24 cellular contexts compared by ENCODE assay signal in genomic region chr7:157837047-157837446, GRCh38.
"Had no signal": no experiment of that assay in that cellular context is flagged by ENCODE, and none has a peak within 500 bp of the region (broad histone marks: within the 10 kb centered on the region; RNA-seq: fewer than 3 reads in every experiment).

No MANE protein-coding gene starts in this region.

- FAIRE-seq: pancreas, small intestine had no signal

- H3K27me3 ChIP-seq: colonic mucosa, foreskin keratinocyte, left lung, pancreas, right lobe of liver, transverse colon had no signal

- H3K9me3 ChIP-seq: colonic mucosa, gastroesophageal sphincter, heart left ventricle, left lung, neutrophil, pancreas, right lobe of liver, thoracic aorta, transverse colon had no signal

- H3K36me3 ChIP-seq: colonic mucosa, gastroesophageal sphincter, heart left ventricle, left lung, neutrophil, pancreas, right lobe of liver, thoracic aorta, transverse colon had no signal

- H3K4me1 ChIP-seq: colonic mucosa, foreskin keratinocyte, gastroesophageal sphincter, heart left ventricle, left lung, pancreas, right lobe of liver, transverse colon had no signal

- H3K4me3 ChIP-seq: colonic mucosa, gastroesophageal sphincter, heart left ventricle, hepatocyte, left lung, pancreas, right lobe of liver, thoracic aorta, transverse colon had no signal

- H3K4me2 ChIP-seq: hepatocyte had no signal

- H2AFZ ChIP-seq: hepatocyte had no signal

- H3K79me2 ChIP-seq: hepatocyte had no signal

- ATAC-seq: esophagus mucosa, foreskin keratinocyte, gastroesophageal sphincter, heart left ventricle, left cardiac atrium, left lung, pancreas had no signal

- H3K27ac ChIP-seq: colonic mucosa, epithelial cell of prostate, foreskin keratinocyte, gastroesophageal sphincter, heart left ventricle, hepatocyte, left lung, neutrophil, pancreas, right lobe of liver, thoracic aorta, transverse colon had no signal

- DNase-seq: central memory CD4-positive, alpha-beta T cell; colonic mucosa; effector CD8-positive, alpha-beta T cell; endodermal cell; foreskin keratinocyte; heart left ventricle; left cardiac atrium; natural killer cell; pancreas; right lobe of liver; small intestine; stimulated activated CD4-positive, alpha-beta T cell treated with anti-CD3 and anti-CD28 coated beads, Interleukin-12 subunit alpha, Interleukin-12 subunit beta, amount 100 ng/mL, for 4 hours; stimulated activated CD4-positive, alpha-beta T cell treated with anti-CD3 and anti-CD28 coated beads, Interleukin-1b, Interleukin-23, amount 100 ng/mL, for 48 hours; stimulated activated CD4-positive, alpha-beta T cell treated with anti-CD3 and anti-CD28 coated beads, Interleukin-4, amount 100 ng/mL, for 1 hour; stimulated activated CD8-positive, alpha-beta memory T cell treated with anti-CD3 and anti-CD28 coated beads, Interleukin-4, amount 100 ng/mL, for 48 hours; stimulated activated naive CD4-positive, alpha-beta T cell treated with Interleukin-2 at 50 U/mL for 16 hours; transverse colon had no signal
